Comparison of ENCODE assay signal across 8 cellular contexts in the genomic region with DNA sequence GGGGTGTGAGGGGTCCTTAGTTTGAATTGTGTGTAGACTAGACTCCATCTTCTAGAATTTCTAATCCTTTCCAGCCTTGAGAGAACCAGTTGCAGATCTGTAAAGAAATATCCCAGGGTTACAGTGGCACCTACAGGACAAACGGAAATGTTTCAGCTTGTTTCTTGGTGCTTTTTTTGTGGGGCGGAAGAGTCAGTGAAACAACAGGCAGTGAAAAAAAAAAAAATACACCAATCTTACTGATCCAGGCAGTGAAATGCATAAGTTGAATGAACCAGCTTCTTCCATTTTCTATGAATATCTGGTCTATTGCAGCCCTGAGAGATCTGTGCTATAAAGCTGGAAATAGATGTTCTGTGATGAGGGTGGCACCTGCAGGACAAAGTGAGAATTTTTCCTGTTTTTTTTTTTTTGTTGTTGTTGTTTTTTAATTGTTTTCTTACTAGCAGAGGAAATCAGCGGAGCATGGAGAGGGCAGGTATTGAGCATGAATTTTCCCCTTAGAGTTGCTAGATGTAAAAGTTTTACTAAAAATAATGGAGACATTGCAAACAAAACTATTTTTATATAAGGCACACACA.
DNase-seq lines count a peak whose midpoint lies in the region; ATAC-seq, FAIRE-seq and TF ChIP-seq lines count a peak whose summit lies in the region.

No MANE protein-coding gene starts in this region.

- POLR2A ChIA-PET in MCF 10A (lab: Yijun Ruan, JAX), result interaction anchor here (0.6 to 7.3 kb wide), 9 partner anchors 94 to 1286 kb away, joined by 3 to 59 read pairs (median 3); a partner anchor contains a TSS

- peak overlapping the region; percentile 13 for H3K4me3 Mint-ChIP-seq in MCF 10A (ENCODE audit: unreplicated experiment)

- no peak overlapping the region for H3K27ac ChIP-seq in thyroid gland

- H3K36me3 Mint-ChIP-seq in MCF 10A (ENCODE audit: insufficient read depth, unreplicated experiment), result peaks cover 6% of the 10 kb centered on the region

- intact Hi-C loops in MCF 10A (cut with micrococcal nuclease) (loop anchor here (1.0 to 5.0 kb wide), 3 partner anchors 163 to 1243 kb away; no protein-coding TSS in a partner anchor), thyroid gland (cut with DNase I) (no loop called here)

- peak; percentile 96 for FAIRE-seq in D721Med (lab: Jason Lieb, UNC)

- no peak for TF ChIP-seq POLR2A in thyroid gland (IDR thresholded peaks at IDR 0.05)

- CTCF ChIA-PET in MCF 10A (lab: Yijun Ruan, JAX), result interaction anchor here (0.6 to 8.6 kb wide), 56 partner anchors 9 to 1498 kb away, joined by 3 to 1114 read pairs (median 5); a partner anchor contains a TSS

- H3K9me3 Mint-ChIP-seq in MCF 10A (ENCODE audit: unreplicated experiment), result no peaks in the 10 kb centered on the region

- no peaks in the 10 kb centered on the region for H3K36me3 ChIP-seq in thyroid gland

- H3K27me3 ChIP-seq in thyroid gland, result no peaks in the 10 kb centered on the region

- H3K4me3 ChIP-seq in thyroid gland (replicated peaks in 1 of 3), result no peak overlapping the region

- no TSS peak for BruUV-seq in MCF 10A (replicated peaks; lab: Mats Ljungman, UMichigan)

- peak overlapping the region; percentile 46 for H3K27ac Mint-ChIP-seq in MCF 10A (ENCODE audit: low read depth, unreplicated experiment)

- ATAC-seq in GM19438 (IDR thresholded peaks at IDR 0.05; ENCODE audit: low read depth, unreplicated experiment) (peak; percentile 71), HG03442 (IDR thresholded peaks at IDR 0.05; ENCODE audit: unreplicated experiment) (peak; percentile 79)

- TF ChIP-seq CTCF in D721Med (IDR thresholded peaks at IDR 0.05; ENCODE audit: insufficient read depth, missing control alignments), result peak; percentile 35
- peak; percentile 69 for TF ChIP-seq CTCF in MCF 10A (IDR thresholded peaks at IDR 0.05; ENCODE audit: unreplicated experiment)
- peak; percentile 41 to 94 (median 59) for TF ChIP-seq CTCF in thyroid gland (IDR thresholded peaks at IDR 0.05)

- peaks cover 0 to 4% of the 10 kb centered on the region in 2 donors for H3K4me1 ChIP-seq in thyroid gland

- no peak for DNase-seq in D721Med (ENCODE audit: insufficient read length, low spot score)
- peak; percentile 48 to 78 for DNase-seq in NCI-H526 (lab: John Stamatoyannopoulos, UW)
- peak; percentile 68 for DNase-seq in MCF 10A (ENCODE audit: unreplicated experiment)
- DNase-seq in islet precursor cell, result peak; percentile 54
- DNase-seq in thyroid gland, result peak in 1 of 2 donors; percentile 8
- no peak for DNase-seq in activated CD4-positive, alpha-beta T cell treated with anti-CD3 and anti-CD28 coated beads for 48 hours

- 7 to 8% methylated on average over 3 of the region's 3 CpGs for WGBS in thyroid gland, 2 donors

- peaks cover 11% of the 10 kb centered on the region for H3K27me3 Mint-ChIP-seq in MCF 10A (ENCODE audit: insufficient read depth, unreplicated experiment)

- no peaks in the 10 kb centered on the region for H3K9me3 ChIP-seq in thyroid gland

- H3K4me1 Mint-ChIP-seq in MCF 10A (ENCODE audit: insufficient read depth, unreplicated experiment), result peaks cover 22% of the 10 kb centered on the region

Comparison
In these comparisons a context has a peak if more than half of its experiments do, and no peak if none do; other contexts are left out.
1. DNase-seq: peak in NCI-H526 (2 of 2), MCF 10A (single experiment) and islet precursor cell (single experiment); none in D721Med (single experiment) and activated CD4-positive, alpha-beta T cell treated with anti-CD3 and anti-CD28 coated beads for 48 hours (single experiment).
2. Peak in every context shown above with its lines, with median percentiles within 50 percentile points of each other: CTCF ChIP-seq.